Comparison of ENCODE assay signal across 22 cellular contexts in the genomic region with DNA sequence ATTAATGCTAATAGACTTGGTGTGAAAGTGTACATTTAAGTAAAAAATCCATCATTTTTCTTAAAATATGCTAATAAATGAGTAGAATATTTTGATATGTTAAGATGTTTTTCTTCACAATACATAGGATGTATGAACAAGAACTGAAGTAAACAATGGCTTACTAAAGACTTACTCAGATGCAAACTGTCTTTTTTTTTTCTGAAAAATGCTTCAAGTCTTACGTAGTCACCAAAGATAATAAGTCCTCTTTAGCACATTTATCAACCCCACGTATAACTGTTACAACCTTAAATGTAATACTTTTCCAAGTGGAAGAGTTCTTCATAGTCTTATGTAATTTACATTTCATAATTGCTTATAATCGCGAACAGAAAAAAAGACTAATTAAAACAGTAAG. TPM values are rescaled to one million over a fixed set of nuclear protein-coding genes. Genes with fewer than 3 reads are reported as not detected.
DNase-seq lines count a peak whose midpoint lies in the region; ATAC-seq, FAIRE-seq and TF ChIP-seq lines count a peak whose summit lies in the region.
"Had no signal": no experiment of that assay in that cellular context is flagged by ENCODE, and none has a peak within 500 bp of the region (broad histone marks: within the 10 kb centered on the region; RNA-seq: fewer than 3 reads in every experiment).

No MANE protein-coding gene starts in this region.

- in situ Hi-C loops in HepG2 (cut with HindIII; ENCODE audit: extremely low pct_ligation_motif_present, low pct_unique_long_range_greater_than_20kb) = no loop called here

- H3F3A ChIP-seq in OCI-LY1 (ENCODE audit: insufficient read depth, low read length) = no peaks in the 10 kb centered on the region

- no peak for TF ChIP-seq RAD21 in HepG2 (CRISPR knock-in tag; IDR thresholded peaks at IDR 0.05)

- no peak overlapping the region for H3K4me3 ChIP-seq in OCI-LY1 (ENCODE audit: low read depth, low read length, poor library complexity, severe bottlenecking)
- no peak overlapping the region for H3K4me3 ChIP-seq in cardiac fibroblast (replicated peaks in 1 of 2; ENCODE audit: low read depth in 2 of 2, low read length in 2 of 2)
- no peak overlapping the region for H3K4me3 ChIP-seq in HepG2 (replicated peaks in 1 of 3; ENCODE audit: insufficient read depth in 1 of 3, low read depth in 2 of 3, low read length in 3 of 3)
- H3K4me3 ChIP-seq: BLaER1, K562 had no signal

- CTCF ChIA-PET in HepG2 (lab: Yijun Ruan, JAX; ENCODE audit: low intra/inter-chr PET ratio, low total read pairs) = no interaction called here

- H3K79me2 ChIP-seq in OCI-LY1 (ENCODE audit: insufficient read depth, low read length) = no peaks in the 10 kb centered on the region
- H3K79me2 ChIP-seq in HepG2 (ENCODE audit: insufficient read depth, low read length) = no peaks in the 10 kb centered on the region

- intact Hi-C loops in HepG2 (cut with micrococcal nuclease; ENCODE audit: unreplicated experiment) = no loop called here

- no peak overlapping the region for H3K4me3 Mint-ChIP-seq in T-helper 2 cell treated with Interferon-gamma antibody and Interleukin-4, amounts not matched to agents 5 μg/mL and 100 μg/mL, for 36 hours
- H3K4me3 Mint-ChIP-seq: CD8-positive, alpha-beta T cell had no signal

- no peak for ATAC-seq in HepG2
- ATAC-seq: CD8-positive, alpha-beta T cell; K562; Panc1 had no signal

- H3K4me2 ChIP-seq in OCI-LY1 (ENCODE audit: low read length) = no peak overlapping the region
- no peak overlapping the region for H3K4me2 ChIP-seq in HepG2 (ENCODE audit: low read depth, low read length)
- H3K4me2 ChIP-seq: BLaER1 had no signal

- TF ChIP-seq EP300 in HepG2 (IDR thresholded peaks at IDR 0.05; ENCODE audit: low read depth in 2 of 2, low read length in 2 of 2) (no peak), HepG2 (CRISPR knock-in tag; IDR thresholded peaks at IDR 0.05; ENCODE audit: borderline replicate concordance) (no peak)

- H4K20me1 ChIP-seq in OCI-LY1 (ENCODE audit: insufficient read depth, low read length) (no peaks in the 10 kb centered on the region), HepG2 (ENCODE audit: insufficient read depth, low read length) (no peaks in the 10 kb centered on the region)
- H4K20me1 ChIP-seq: BLaER1 had no signal

- H3K4me1 ChIP-seq in OCI-LY1 (ENCODE audit: insufficient read depth, low read length, severe bottlenecking) (no peaks in the 10 kb centered on the region), HepG2 (ENCODE audit: insufficient read depth, low read length) (no peaks in the 10 kb centered on the region)

- H3K9me3 Mint-ChIP-seq in T-helper 2 cell treated with Interferon-gamma antibody and Interleukin-4, amounts not matched to agents 5 μg/mL and 100 μg/mL, for 36 hours = no peaks in the 10 kb centered on the region
- H3K9me3 Mint-ChIP-seq: CD8-positive, alpha-beta T cell had no signal

- FAIRE-seq in islet of Langerhans (lab: Jason Lieb, UNC) (peak; percentile 82), HepG2 (lab: Jason Lieb, UNC) (no peak)
- FAIRE-seq: GM18507, K562 had no signal

- no peak overlapping the region for H3K27ac Mint-ChIP-seq in T-helper 2 cell treated with Interferon-gamma antibody and Interleukin-4, amounts not matched to agents 5 μg/mL and 100 μg/mL, for 36 hours
- H3K27ac Mint-ChIP-seq: CD8-positive, alpha-beta T cell had no signal

- H3K4me1 Mint-ChIP-seq in T-helper 2 cell treated with Interferon-gamma antibody and Interleukin-4, amounts not matched to agents 5 μg/mL and 100 μg/mL, for 36 hours (ENCODE audit: low read depth) = peaks cover 32% of the 10 kb centered on the region

- H3K27me3 ChIP-seq in OCI-LY1 (ENCODE audit: insufficient read depth, low read length) = no peaks in the 10 kb centered on the region
- no peaks in the 10 kb centered on the region for H3K27me3 ChIP-seq in HepG2 (ENCODE audit: control insufficient read depth in 1 of 2, insufficient read depth in 2 of 2, low read length in 2 of 2)
- H3K27me3 ChIP-seq: BLaER1 had no signal

- no TSS peak for BruUV-seq in HepG2 (replicated peaks; lab: Mats Ljungman, UMichigan)

- peaks cover 44% of the 10 kb centered on the region for H3K36me3 Mint-ChIP-seq in T-helper 2 cell treated with Interferon-gamma antibody and Interleukin-4, amounts not matched to agents 5 μg/mL and 100 μg/mL, for 36 hours (ENCODE audit: low read depth)

- TF ChIP-seq CTCF in OCI-LY1 (IDR thresholded peaks at IDR 0.05; ENCODE audit: low read length) (no peak), cardiac fibroblast (IDR thresholded peaks at IDR 0.05; ENCODE audit: low read depth, low read length) (no peak), HepG2 (CRISPR knock-in tag; IDR thresholded peaks at IDR 0.05) (no peak)

- H3K27me3 Mint-ChIP-seq in T-helper 2 cell treated with Interferon-gamma antibody and Interleukin-4, amounts not matched to agents 5 μg/mL and 100 μg/mL, for 36 hours (ENCODE audit: low read depth) = no peaks in the 10 kb centered on the region

- POLR2A ChIA-PET in HepG2 (lab: Yijun Ruan, JAX) = no interaction called here

- H2AFZ ChIP-seq in OCI-LY1 (ENCODE audit: low read length) = 0 out of 2 replicates have a peak overlapping the region, but pooled peaks have one; percentile 14
- H2AFZ ChIP-seq in HepG2 (ENCODE audit: low read length) = no peak overlapping the region

- H3K9me3 ChIP-seq in OCI-LY1 (ENCODE audit: low read length) = no peaks in the 10 kb centered on the region
- no peaks in the 10 kb centered on the region for H3K9me3 ChIP-seq in HepG2 (ENCODE audit: low read length)
- H3K9me3 ChIP-seq: BLaER1 had no signal

- H3K36me3 ChIP-seq in OCI-LY1 (ENCODE audit: insufficient read depth, low read length) (no peaks in the 10 kb centered on the region), HepG2 (replicated peaks in 1 of 2; ENCODE audit: control insufficient read depth in 1 of 2, insufficient read depth in 2 of 2, low read length in 2 of 2) (no peaks in the 10 kb centered on the region)
- H3K36me3 ChIP-seq: BLaER1 had no signal

- DNase-seq in ELR (ENCODE audit: low read depth) (peak; percentile 58), cardiac fibroblast (ENCODE audit: low read depth in 2 of 2) (peak; percentile 49 to 58), HepG2 (ENCODE audit: low spot score) (no peak), NCI-H1048 (lab: John Stamatoyannopoulos, UW) (no peak)
- DNase-seq in stimulated activated CD4-positive, alpha-beta T cell treated with anti-CD3 and anti-CD28 coated beads, Interleukin-2, amount 100 ng/mL, for 24 hours = no peak
- DNase-seq in T-helper 2 cell treated with Interferon-gamma antibody and Interleukin-4, amounts not matched to agents 5 μg/mL and 100 μg/mL, for 36 hours (ENCODE audit: low spot score) = no peak
- DNase-seq: CD8-positive, alpha-beta T cell; DMS79; GOT3; NCI-H1436; NCI-H2029 treated with DMSO at 0.1 percent for 48 hours; NCI-H2171 treated with DMSO at 0.1 percent for 48 hours; NCI-H510A; NCI-H82; Right ventricle myocardium superior had no signal

- H3K9me2 ChIP-seq in OCI-LY1 (ENCODE audit: low read depth, low read length) = peaks cover 3% of the 10 kb centered on the region; the same call in 1 of the 2 replicates

- H3K9ac ChIP-seq in OCI-LY1 (ENCODE audit: low read length) (no peak overlapping the region), HepG2 (ENCODE audit: insufficient read depth, low read depth, low read length) (no peak overlapping the region)
- H3K9ac ChIP-seq: BLaER1 had no signal

- no peak for TF ChIP-seq POLR2A in HepG2 (IDR thresholded peaks at IDR 0.05; ENCODE audit: insufficient read depth in 1 of 2, low read depth in 2 of 2, low read length in 2 of 2)

- H3K27ac ChIP-seq in OCI-LY1 (ENCODE audit: low read depth, low read length, poor library complexity, severe bottlenecking) (no peak overlapping the region), HepG2 (ENCODE audit: extremely low read length, insufficient read depth, low read length) (no peak overlapping the region)
- H3K27ac ChIP-seq: BLaER1 had no signal

- whole genome bisulfite sequencing in HepG2 (ENCODE audit: low lambda C conversion rate) = 78% methylated on average over 4 of the region's 4 CpGs

TF ChIP-seq in HepG2, 621 proteins besides CTCF, POLR2A, EP300 and RAD21:
- TF ChIP-seq ZFP62 (CRISPR knock-in tag; IDR thresholded peaks at IDR 0.05) (no peak), DPF2 (CRISPR knock-in tag; IDR thresholded peaks at IDR 0.05; ENCODE audit: borderline replicate concordance, low read depth) (no peak), ZNF124 (CRISPR knock-in tag; IDR thresholded peaks at IDR 0.05) (no peak), GPN1 (CRISPR knock-in tag; IDR thresholded peaks at IDR 0.05; ENCODE audit: borderline replicate concordance) (no peak), PHF8 (CRISPR knock-in tag; IDR thresholded peaks at IDR 0.05) (no peak), ZNF841 (CRISPR knock-in tag; IDR thresholded peaks at IDR 0.05; ENCODE audit: borderline replicate concordance) (no peak), TOE1 (CRISPR knock-in tag; IDR thresholded peaks at IDR 0.05) (no peak), ZBTB1 (CRISPR knock-in tag; IDR thresholded peaks at IDR 0.05; ENCODE audit: borderline replicate concordance) (no peak), ZNF782 (CRISPR knock-in tag; IDR thresholded peaks at IDR 0.05; ENCODE audit: borderline replicate concordance) (no peak), NR3C1 (CRISPR knock-in tag; IDR thresholded peaks at IDR 0.05) (no peak)

RNA-seq across cellular contexts. Expression of a gene that starts 54.8 kb away (rescaled TPM):
- total RNA-seq in HepG2 (2016; rRNA removed; fragmentation: Illumina TruSeq; extraction: Trizol) = not detected in 2 replicates
- total RNA-seq in HepG2 (2016; cell fraction: cytosol; rRNA removed; fragmentation: Illumina TruSeq; extraction: Trizol; ENCODE audit: low read depth) = not detected in 2 replicates
- 0.39 TPM in 1 of 2 replicates, not detected in the other for total RNA-seq in HepG2 (2016; cell fraction: insoluble cytoplasmic fraction; rRNA removed; fragmentation: Illumina TruSeq; extraction: Trizol)
- 0.09 TPM in 1 of 2 replicates, not detected in the other for total RNA-seq in HepG2 (2016; cell fraction: membrane; rRNA removed; fragmentation: Illumina TruSeq; extraction: Trizol)
- total RNA-seq in HepG2 (2016; cell fraction: nucleus; rRNA removed; fragmentation: Illumina TruSeq; extraction: Trizol) = not detected in 2 replicates
- polyA plus RNA-seq in HepG2 (2011; rRNA removed) = 0.10 and 0.13 TPM in 2 replicates
- polyA plus RNA-seq in HepG2 (2011; cell fraction: cytosol; rRNA removed) = 0.06 and 0.07 TPM in 2 replicates
- not detected in 2 replicates for polyA plus RNA-seq in HepG2 (2011; cell fraction: nucleus; rRNA removed)
- polyA plus RNA-seq in HepG2 (2012) = 0.19 and 0.21 TPM in 2 replicates
- polyA plus RNA-seq in HepG2 (2016; cell fraction: cytosol; fragmentation: Illumina TruSeq; extraction: Trizol; ENCODE audit: low read depth) = not detected in 2 replicates
- polyA plus RNA-seq in HepG2 (2016; cell fraction: insoluble cytoplasmic fraction; fragmentation: Illumina TruSeq; extraction: Trizol; ENCODE audit: low read depth) = 0.04 TPM in 1 of 2 replicates, not detected in the other
- 0.26 TPM in 1 of 2 replicates, not detected in the other for polyA plus RNA-seq in HepG2 (2016; cell fraction: membrane; fragmentation: Illumina TruSeq; extraction: Trizol; ENCODE audit: low read depth)
- polyA plus RNA-seq in HepG2 (2016; cell fraction: nucleus; fragmentation: Illumina TruSeq; extraction: Trizol; ENCODE audit: insufficient read depth, low read depth) = not detected in 2 replicates
- 30.1 TPM in 1 of 2 replicates, not detected in the other for polyA minus RNA-seq in HepG2 (2011; rRNA and poly(A)+ RNA removed; ENCODE audit: low replicate concordance)
- not detected in 2 replicates for polyA minus RNA-seq in HepG2 (2011; cell fraction: cytosol; rRNA and poly(A)+ RNA removed)
- 0.26 TPM in 1 of 2 replicates, not detected in the other for polyA minus RNA-seq in HepG2 (2011; cell fraction: nucleus; rRNA and poly(A)+ RNA removed)
- total RNA-seq: G401 had no signal

Comparison
In these comparisons a context has a peak if more than half of its experiments do, and no peak if none do; other contexts are left out.
1. DNase-seq: peak in ELR (single experiment) and cardiac fibroblast (2 of 2); none in stimulated activated CD4-positive, alpha-beta T cell treated with anti-CD3 and anti-CD28 coated beads, Interleukin-2, amount 100 ng/mL, for 24 hours (0 of 2), HepG2 (single experiment), NCI-H1048 (single experiment) and T-helper 2 cell treated with Interferon-gamma antibody and Interleukin-4, amounts not matched to agents 5 μg/mL and 100 μg/mL, for 36 hours (single experiment).